In the genomic region with DNA sequence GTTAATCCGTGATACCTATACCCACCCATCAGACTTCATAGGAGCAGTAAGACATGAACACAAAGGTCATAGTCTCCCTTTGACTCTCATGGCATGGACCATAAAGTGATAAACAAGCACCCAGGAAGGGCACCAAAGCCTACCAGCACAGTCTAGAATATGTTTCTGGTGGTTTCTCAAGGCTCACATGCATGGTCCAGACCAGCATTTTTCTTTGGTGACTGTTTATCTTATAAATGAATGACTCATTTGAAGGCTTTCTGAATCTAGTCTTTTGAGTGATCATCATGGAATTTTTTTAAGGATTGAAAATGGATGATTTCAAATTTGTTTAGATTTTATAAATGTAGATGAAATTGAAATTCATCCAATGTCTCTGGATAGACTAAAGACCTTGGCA, we compare ENCODE assay signal across 21 cellular contexts. TPM values are rescaled to one million over a fixed set of nuclear protein-coding genes. Genes with fewer than 3 reads are reported as not detected.
DNase-seq lines count a peak whose midpoint lies in the region; ATAC-seq and TF ChIP-seq lines count a peak whose summit lies in the region.
"Had no signal": no experiment of that assay in that cellular context is flagged by ENCODE, and none has a peak within 500 bp of the region (broad histone marks: within the 10 kb centered on the region; RNA-seq: fewer than 3 reads in every experiment).

No MANE protein-coding gene starts in this region.

- H3K4me1 ChIP-seq in breast epithelium = no peaks in the 10 kb centered on the region
- H3K4me1 ChIP-seq in sigmoid colon = peaks cover 0 to 17% (median 0%) of the 10 kb centered on the region in 4 donors
- H3K4me1 ChIP-seq: heart left ventricle had no signal

- no peak overlapping the region for H3K27ac Mint-ChIP-seq in MCF 10A (ENCODE audit: low read depth, unreplicated experiment)
- no peak overlapping the region for H3K27ac Mint-ChIP-seq in activated CD8-positive, alpha-beta T cell treated with anti-CD3 and anti-CD28 coated beads, Interleukin-2, amount 10 ng/mL, durations not matched to agents 7 days and 5 days
- H3K27ac Mint-ChIP-seq: activated CD8-positive, alpha-beta memory T cell treated with anti-CD3 and anti-CD28 coated beads, Interleukin-2, amount 10 ng/mL, durations not matched to agents 7 days and 5 days had no signal

- H3K36me3 ChIP-seq in breast epithelium = no peaks in the 10 kb centered on the region
- no peaks in the 10 kb centered on the region for H3K36me3 ChIP-seq in sigmoid colon
- H3K36me3 ChIP-seq: heart left ventricle had no signal

- peak; percentile 24 for DNase-seq in MCF 10A (ENCODE audit: unreplicated experiment)
- DNase-seq in breast epithelium (ENCODE audit: low spot score in 2 of 2) = no peak
- peak; percentile 75 for DNase-seq in amniotic epithelial cell (ENCODE audit: low read depth)
- peak; percentile 24 for DNase-seq in fibroblast of the conjunctiva (ENCODE audit: low read depth)
- DNase-seq in sigmoid colon = no peak
- DNase-seq in COLO668 (lab: John Stamatoyannopoulos, UW; ENCODE audit: unreplicated experiment) = no peak
- no peak for DNase-seq in activated CD8-positive, alpha-beta T cell treated with anti-CD3 and anti-CD28 coated beads, Interleukin-2, amount 10 ng/mL, durations not matched to agents 7 days and 5 days
- DNase-seq: activated CD4-positive, CD25-positive, alpha-beta regulatory T cell; activated CD8-positive, alpha-beta memory T cell treated with anti-CD3 and anti-CD28 coated beads, Interleukin-2, amount 10 ng/mL, durations not matched to agents 7 days and 5 days; activated naive CD4-positive, alpha-beta T cell; heart left ventricle; NCI-H2029 treated with DMSO at 0.1 percent for 48 hours; NCI-H526 treated with DMSO at 0.1 percent for 48 hours; T-helper 1 cell had no signal

- 96 to 100% methylated on average over 1 of the region's 1 CpG for WGBS in sigmoid colon, 2 donors

- H3K27me3 Mint-ChIP-seq in MCF 10A (ENCODE audit: insufficient read depth, unreplicated experiment) = peaks cover 53% of the 10 kb centered on the region
- no peaks in the 10 kb centered on the region for H3K27me3 Mint-ChIP-seq in activated CD8-positive, alpha-beta T cell treated with anti-CD3 and anti-CD28 coated beads, Interleukin-2, amount 10 ng/mL, durations not matched to agents 7 days and 5 days (ENCODE audit: low read depth)
- H3K27me3 Mint-ChIP-seq: activated CD8-positive, alpha-beta memory T cell treated with anti-CD3 and anti-CD28 coated beads, Interleukin-2, amount 10 ng/mL, durations not matched to agents 7 days and 5 days had no signal

- intact Hi-C loops in MCF 10A (cut with micrococcal nuclease) = no loop called here
- intact Hi-C loops in breast epithelium (cut with DNase I; ENCODE audit: low total_unique reads) = no loop called here
- intact Hi-C loops in sigmoid colon (cut with DNase I) = no loop called here

- H3K4me1 Mint-ChIP-seq in MCF 10A (ENCODE audit: insufficient read depth, unreplicated experiment) = no peaks in the 10 kb centered on the region
- no peaks in the 10 kb centered on the region for H3K4me1 Mint-ChIP-seq in activated CD8-positive, alpha-beta T cell treated with anti-CD3 and anti-CD28 coated beads, Interleukin-2, amount 10 ng/mL, durations not matched to agents 7 days and 5 days (ENCODE audit: low read depth)
- H3K4me1 Mint-ChIP-seq: activated CD8-positive, alpha-beta memory T cell treated with anti-CD3 and anti-CD28 coated beads, Interleukin-2, amount 10 ng/mL, durations not matched to agents 7 days and 5 days had no signal

- H3K4me3 ChIP-seq in breast epithelium (no peak overlapping the region), sigmoid colon (no peak overlapping the region)
- H3K4me3 ChIP-seq: heart left ventricle had no signal

- H3K9me3 ChIP-seq in breast epithelium (no peaks in the 10 kb centered on the region), sigmoid colon (no peaks in the 10 kb centered on the region)
- H3K9me3 ChIP-seq: heart left ventricle had no signal

- TF ChIP-seq CTCF in MCF 10A (IDR thresholded peaks at IDR 0.05; ENCODE audit: unreplicated experiment) (no peak), breast epithelium (IDR thresholded peaks at IDR 0.05) (no peak), sigmoid colon (IDR thresholded peaks at IDR 0.05) (no peak)

- POLR2A ChIA-PET in MCF 10A (lab: Yijun Ruan, JAX) = no interaction called here
- POLR2A ChIA-PET in activated CD8-positive, alpha-beta T cell treated with anti-CD3 and anti-CD28 coated beads, Interleukin-2, amount 10 ng/mL, durations not matched to agents 7 days and 5 days (lab: Charles Lee) = no interaction called here

- no peak for ATAC-seq in HG03139 (IDR thresholded peaks at IDR 0.05; ENCODE audit: unreplicated experiment)
- ATAC-seq in activated CD8-positive, alpha-beta T cell treated with anti-CD3 and anti-CD28 coated beads, Interleukin-2, amount 10 ng/mL, durations not matched to agents 7 days and 5 days = no peak
- ATAC-seq: activated CD8-positive, alpha-beta memory T cell treated with anti-CD3 and anti-CD28 coated beads, Interleukin-2, amount 10 ng/mL, durations not matched to agents 7 days and 5 days; heart left ventricle; Panc1 had no signal

- no peaks in the 10 kb centered on the region for H3K9me3 Mint-ChIP-seq in MCF 10A (ENCODE audit: unreplicated experiment)
- H3K9me3 Mint-ChIP-seq in activated CD8-positive, alpha-beta T cell treated with anti-CD3 and anti-CD28 coated beads, Interleukin-2, amount 10 ng/mL, durations not matched to agents 7 days and 5 days (ENCODE audit: insufficient read depth) = no peaks in the 10 kb centered on the region

- H3K27ac ChIP-seq in breast epithelium (no peak overlapping the region), sigmoid colon (peak overlapping the region in 1 of 4 donors; percentile 6)
- H3K27ac ChIP-seq: 22Rv1, heart left ventricle had no signal

- TF ChIP-seq EP300 in sigmoid colon (IDR thresholded peaks at IDR 0.05) = no peak

- no peak overlapping the region for H3K4me3 Mint-ChIP-seq in MCF 10A (ENCODE audit: unreplicated experiment)
- H3K4me3 Mint-ChIP-seq in activated CD8-positive, alpha-beta T cell treated with anti-CD3 and anti-CD28 coated beads, Interleukin-2, amount 10 ng/mL, durations not matched to agents 7 days and 5 days = no peak overlapping the region
- H3K4me3 Mint-ChIP-seq: activated CD8-positive, alpha-beta memory T cell treated with anti-CD3 and anti-CD28 coated beads, Interleukin-2, amount 10 ng/mL, durations not matched to agents 7 days and 5 days had no signal

- CTCF ChIA-PET in MCF 10A (lab: Yijun Ruan, JAX) = no interaction called here
- CTCF ChIA-PET in activated CD8-positive, alpha-beta T cell treated with anti-CD3 and anti-CD28 coated beads, Interleukin-2, amount 10 ng/mL, durations not matched to agents 7 days and 5 days (lab: Charles Lee) = no interaction called here

- no peak for TF ChIP-seq POLR2A in breast epithelium (IDR thresholded peaks at IDR 0.05)
- no peak for TF ChIP-seq POLR2A in sigmoid colon (IDR thresholded peaks at IDR 0.05)

- H3K27me3 ChIP-seq in breast epithelium (peaks cover 0 to 28% of the 10 kb centered on the region in 2 donors), sigmoid colon (no peaks in the 10 kb centered on the region)
- H3K27me3 ChIP-seq: heart left ventricle had no signal

- no TSS peak for BruUV-seq in MCF 10A (replicated peaks; lab: Mats Ljungman, UMichigan)

- H3K36me3 Mint-ChIP-seq in MCF 10A (ENCODE audit: insufficient read depth, unreplicated experiment) = no peaks in the 10 kb centered on the region
- H3K36me3 Mint-ChIP-seq in activated CD8-positive, alpha-beta T cell treated with anti-CD3 and anti-CD28 coated beads, Interleukin-2, amount 10 ng/mL, durations not matched to agents 7 days and 5 days (ENCODE audit: low read depth) = no peaks in the 10 kb centered on the region
- H3K36me3 Mint-ChIP-seq: activated CD8-positive, alpha-beta memory T cell treated with anti-CD3 and anti-CD28 coated beads, Interleukin-2, amount 10 ng/mL, durations not matched to agents 7 days and 5 days had no signal

RNA-seq across cellular contexts. Expression of gene AMELX, which starts 32.0 kb away (rescaled TPM):
- total RNA-seq in MCF 10A (2022) (not detected in 2 replicates), breast epithelium (not detected), sigmoid colon (not detected)
- polyA plus RNA-seq in sigmoid colon = not detected
- not detected for total RNA-seq in activated CD8-positive, alpha-beta T cell treated with anti-CD3 and anti-CD28 coated beads, Interleukin-2, amount 10 ng/mL, durations not matched to agents 7 days and 5 days
- total RNA-seq: activated CD8-positive, alpha-beta memory T cell treated with anti-CD3 and anti-CD28 coated beads, Interleukin-2, amount 10 ng/mL, durations not matched to agents 7 days and 5 days; cardiac septum; heart left ventricle; kidney epithelial cell; mononuclear cell; osteocyte had no signal
- polyA plus RNA-seq: heart left ventricle had no signal

Comparison
In these comparisons a context has a peak if more than half of its experiments do, and no peak if none do; other contexts are left out.
1. DNase-seq: peak in MCF 10A (single experiment), amniotic epithelial cell (single experiment) and fibroblast of the conjunctiva (single experiment); none in breast epithelium (0 of 2), sigmoid colon (single experiment), COLO668 (single experiment) and activated CD8-positive, alpha-beta T cell treated with anti-CD3 and anti-CD28 coated beads, Interleukin-2, amount 10 ng/mL, durations not matched to agents 7 days and 5 days (single experiment).